9 cellular contexts compared by ENCODE assay signal in the genomic region with DNA sequence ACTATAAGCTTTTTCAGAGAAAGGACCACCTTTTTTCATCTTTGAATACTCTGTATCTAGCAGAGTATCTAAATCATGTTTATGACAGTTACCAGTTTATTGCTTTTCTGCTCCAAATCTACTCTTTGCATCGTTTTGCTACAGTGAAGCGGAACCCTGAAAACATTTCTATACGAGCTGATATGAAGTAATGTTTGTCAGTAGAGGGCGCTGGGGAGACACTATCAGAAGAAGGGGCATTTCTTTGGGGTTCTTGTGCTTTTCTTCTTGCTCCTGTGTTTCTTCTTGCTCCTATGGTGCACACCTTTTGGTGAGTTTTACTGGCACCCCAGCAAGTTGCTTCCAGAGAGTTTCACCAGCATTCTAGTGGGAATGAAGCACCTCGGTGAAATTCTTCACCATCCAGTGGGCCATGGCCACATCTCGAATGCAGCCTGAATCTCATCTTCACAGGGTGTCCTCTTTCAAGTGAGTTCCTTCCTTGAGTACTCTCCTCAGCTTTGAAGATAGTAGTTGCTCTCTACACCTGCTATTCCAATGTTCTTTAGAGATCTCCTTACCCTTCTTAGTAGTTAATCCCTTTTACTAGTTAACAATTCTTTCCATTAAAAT.
DNase-seq lines count a peak whose midpoint lies in the region; ATAC-seq, FAIRE-seq and TF ChIP-seq lines count a peak whose summit lies in the region.
"Had no signal": no experiment of that assay in that cellular context is flagged by ENCODE, and none has a peak within 500 bp of the region (broad histone marks: within the 10 kb centered on the region; RNA-seq: fewer than 3 reads in every experiment).

No MANE protein-coding gene starts in this region.

- no peak overlapping the region for H2AFZ ChIP-seq in fibroblast of lung (ENCODE audit: low read length)

- H3K36me3 ChIP-seq in fibroblast of lung (ENCODE audit: control insufficient read depth, insufficient read depth, low read length) (no peaks in the 10 kb centered on the region), thoracic aorta (no peaks in the 10 kb centered on the region)

- H3K4me3 ChIP-seq in GM12875 (ENCODE audit: low read depth, low read length) (no peak overlapping the region), fibroblast of lung (replicated peaks in 1 of 4; ENCODE audit: control extremely low read depth in 1 of 4, insufficient read depth in 1 of 4, low read depth in 3 of 4, low read length in 4 of 4) (no peak overlapping the region), thoracic aorta (no peak overlapping the region)
- H3K4me3 ChIP-seq: mucosa of descending colon had no signal

- ATAC-seq in thoracic aorta (ENCODE audit: insufficient number of reproducible peaks, low FRiP score, low read depth) (no peak), HG02763 (IDR thresholded peaks at IDR 0.05; ENCODE audit: unreplicated experiment) (no peak), HG03342 (IDR thresholded peaks at IDR 0.05; ENCODE audit: unreplicated experiment) (no peak)
- ATAC-seq: mucosa of descending colon had no signal

- H3K9me3 ChIP-seq in fibroblast of lung (ENCODE audit: control insufficient read depth, insufficient read depth, low read depth, low read length) (no peaks in the 10 kb centered on the region), thoracic aorta (no peaks in the 10 kb centered on the region)
- H3K9me3 ChIP-seq: mucosa of descending colon had no signal

- H3K9ac ChIP-seq in fibroblast of lung (ENCODE audit: insufficient read depth, low read length): no peak overlapping the region

- FAIRE-seq in GM12892 (lab: Jason Lieb, UNC): no peak

- peak; percentile 32 for DNase-seq in CD1c-positive myeloid dendritic cell (ENCODE audit: extremely low spot score)
- DNase-seq in RKO (ENCODE audit: low spot score): peak; percentile 51
- DNase-seq in fibroblast of lung (ENCODE audit: low read depth in 2 of 2): peak; percentile 28 to 65
- no peak for DNase-seq in thoracic aorta (ENCODE audit: low spot score)
- DNase-seq in GM12892 (ENCODE audit: insufficient read length): no peak

- H3K27ac ChIP-seq in fibroblast of lung (ENCODE audit: insufficient read depth, low read length): no peak overlapping the region
- no peak overlapping the region for H3K27ac ChIP-seq in thoracic aorta

- H3K27me3 ChIP-seq in fibroblast of lung (ENCODE audit: control insufficient read depth, insufficient read depth, low read length): no peaks in the 10 kb centered on the region
- no peaks in the 10 kb centered on the region for H3K27me3 ChIP-seq in thoracic aorta (replicated peaks; ENCODE audit: insufficient read depth)

- no peak for TF ChIP-seq POLR2A in GM12892 (IDR thresholded peaks at IDR 0.05; ENCODE audit: low read depth, low read length)

- peak; percentile 59; the same call in 1 of the 2 replicates for TF ChIP-seq CTCF in GM12875 (IDR thresholded peaks at IDR 0.05; ENCODE audit: borderline replicate concordance, insufficient read depth, low read depth, low read length)
- TF ChIP-seq CTCF in fibroblast of lung (conservative IDR thresholded peaks at IDR 0.05 in 1 of 2, IDR thresholded peaks at IDR 0.05 in 1 of 2; ENCODE audit: low read depth in 1 of 2, low read length in 2 of 2): peak; percentile 51 to 68
- TF ChIP-seq CTCF in thoracic aorta (IDR thresholded peaks at IDR 0.05): peak; percentile 19

- no peaks in the 10 kb centered on the region for H4K20me1 ChIP-seq in fibroblast of lung (ENCODE audit: control insufficient read depth, extremely low read depth, insufficient read depth, low read length)

- H3K79me2 ChIP-seq in fibroblast of lung (ENCODE audit: control insufficient read depth, insufficient read depth, low read length): no peaks in the 10 kb centered on the region

- H3K4me2 ChIP-seq in fibroblast of lung (ENCODE audit: extremely low read depth, insufficient read depth, low read length): no peak overlapping the region

- H3K4me1 ChIP-seq in fibroblast of lung (ENCODE audit: control insufficient read depth, extremely low read depth, insufficient read depth, low read length) (no peaks in the 10 kb centered on the region), thoracic aorta (ENCODE audit: control insufficient read depth in 1 of 2, low read depth in 2 of 2) (peaks cover 0 to 15% of the 10 kb centered on the region in 2 donors)

Comparison
In these comparisons a context has a peak if more than half of its experiments do, and no peak if none do; other contexts are left out.
1. DNase-seq: peak in CD1c-positive myeloid dendritic cell (single experiment), RKO (single experiment) and fibroblast of lung (2 of 2); none in thoracic aorta (single experiment) and GM12892 (single experiment).
2. Peak in every context shown above with its lines, with median percentiles within 50 percentile points of each other: CTCF ChIP-seq.